In the genomic region with DNA sequence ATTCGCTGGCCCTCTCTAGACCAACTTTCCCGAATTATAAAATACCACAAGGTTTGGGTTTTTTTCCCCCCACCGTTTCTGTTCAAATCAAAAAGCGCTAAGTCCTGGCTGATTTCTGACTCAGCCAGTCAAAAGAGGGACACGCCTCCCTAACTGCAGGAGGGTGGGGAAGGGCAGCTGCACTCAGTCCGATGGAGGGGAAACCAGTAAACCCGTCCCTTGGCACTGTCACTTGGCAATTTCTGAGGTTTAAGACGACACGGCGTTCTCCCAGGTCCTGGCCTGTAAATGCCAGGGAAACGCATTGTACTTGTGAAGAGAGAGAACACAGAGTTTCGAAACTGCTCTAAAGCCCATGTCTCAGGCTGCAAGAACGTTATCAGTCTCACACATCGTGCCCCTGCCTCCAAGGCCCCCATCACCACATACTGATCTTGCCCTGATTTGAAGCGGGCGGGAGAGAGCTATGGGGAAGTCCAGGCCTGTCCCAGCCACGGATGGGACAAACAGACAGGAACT, we compare ENCODE assay signal across 8 cellular contexts. TPM values are rescaled to one million over a fixed set of nuclear protein-coding genes. Genes with fewer than 3 reads are reported as not detected.
DNase-seq lines count a peak whose midpoint lies in the region; ATAC-seq and TF ChIP-seq lines count a peak whose summit lies in the region.

No MANE protein-coding gene starts in this region.

- no peaks in the 10 kb centered on the region for H3K9me3 ChIP-seq in IMR-90 (ENCODE audit: control insufficient read depth, insufficient read depth, low read length)
- H3K9me3 ChIP-seq in muscle layer of colon (ENCODE audit: low read length), result no peaks in the 10 kb centered on the region

- H3K27ac ChIP-seq in IMR-90 (ENCODE audit: insufficient read depth, low read length), result peak overlapping the region; percentile 65
- H3K27ac ChIP-seq in muscle layer of colon (ENCODE audit: low read depth, low read length), result peak overlapping the region; percentile 81

- intact Hi-C loops in IMR-90 (cut with micrococcal nuclease), result no loop called here
- intact Hi-C loops in activated CD8-positive, alpha-beta T cell treated with anti-CD3 and anti-CD28 coated beads for 36 hours (cut with micrococcal nuclease), result loop anchor here (10.0 kb wide), 1 partner anchor 155 kb away; no protein-coding TSS in a partner anchor

- peak overlapping the region; percentile 21 for H3K4me3 ChIP-seq in AG04449 (ENCODE audit: low read depth, low read length)
- H3K4me3 ChIP-seq in IMR-90 (ENCODE audit: insufficient read depth, low read depth, low read length), result peak overlapping the region; percentile 9; the same call in 1 of the 2 replicates
- H3K4me3 ChIP-seq in muscle layer of colon (ENCODE audit: low read depth in 1 of 2, low read length in 2 of 2), result peak overlapping the region in 1 of 2 donors; percentile 36

- TF ChIP-seq CTCF in AG04449 (IDR thresholded peaks at IDR 0.05; ENCODE audit: insufficient read depth, low read length, missing control alignments) (no peak), IMR-90 (conservative IDR thresholded peaks at IDR 0.05; ENCODE audit: low read depth, low read length) (no peak), GM13976 (IDR thresholded peaks at IDR 0.05; ENCODE audit: borderline replicate concordance, control extremely low read depth, extremely low read depth, insufficient read depth, missing control alignments) (no peak)
- TF ChIP-seq CTCF in activated CD8-positive, alpha-beta T cell treated with anti-CD3 and anti-CD28 coated beads for 36 hours (IDR thresholded peaks at IDR 0.05), result no peak

- peak overlapping the region; percentile 55 for H3K9ac ChIP-seq in IMR-90 (ENCODE audit: low read depth, low read length)
- peak overlapping the region; percentile 37 for H3K9ac ChIP-seq in muscle layer of colon (ENCODE audit: low read length)

- peak overlapping the region; percentile 79 for H2BK5ac ChIP-seq in IMR-90 (ENCODE audit: low read depth, low read length, poor library complexity, severe bottlenecking)

- H3K27me3 ChIP-seq in IMR-90 (ENCODE audit: control insufficient read depth, insufficient read depth, low read length) (no peaks in the 10 kb centered on the region), muscle layer of colon (ENCODE audit: control insufficient read depth in 1 of 2, insufficient read depth in 2 of 2, low read length in 2 of 2) (no peaks in the 10 kb centered on the region)

- H3K14ac ChIP-seq in IMR-90 (replicated peaks; ENCODE audit: low read depth, low read length), result peak overlapping the region; percentile 55

- peak overlapping the region; percentile 22 for H3K18ac ChIP-seq in IMR-90 (ENCODE audit: low read depth, low read length)

- peak overlapping the region; percentile 89 for H3K4ac ChIP-seq in IMR-90 (ENCODE audit: low read depth, low read length)

- TF ChIP-seq POLR2A in IMR-90 (IDR thresholded peaks at IDR 0.05; ENCODE audit: low read depth, low read length), result no peak

- H2BK15ac ChIP-seq in IMR-90 (ENCODE audit: low read depth, low read length), result peak overlapping the region; percentile 29; the same call in 2 of the 3 replicates

- no peaks in the 10 kb centered on the region for H3K27me3 Mint-ChIP-seq in activated CD8-positive, alpha-beta T cell treated with anti-CD3 and anti-CD28 coated beads for 36 hours

- peak overlapping the region; percentile 46 for H2AK5ac ChIP-seq in IMR-90 (ENCODE audit: low read depth, low read length)

- H2BK20ac ChIP-seq in IMR-90 (ENCODE audit: low read depth, low read length), result peak overlapping the region; percentile 38

- 0% methylated on average over 1 of the region's 17 CpGs; no CpG with 5 or more reads in 1 of the 2 experiments for WGBS in IMR-90 (ENCODE audit: extremely low coverage in 2 of 2, insufficient read length in 1 of 2), 2 experiments

- H3K9me1 ChIP-seq in IMR-90 (ENCODE audit: insufficient read depth, low read length), result peaks cover 21% of the 10 kb centered on the region

- peak overlapping the region; percentile 76 for H2AFZ ChIP-seq in IMR-90 (replicated peaks; ENCODE audit: low read length, poor library complexity)

- dilution Hi-C loops in IMR-90 (cut with HindIII; ENCODE audit: low sequenced_read_pairs, unreplicated experiment), result no loop called here

- no peak for TF ChIP-seq RAD21 in IMR-90 (IDR thresholded peaks at IDR 0.05; ENCODE audit: low read length)

- DNase-seq in AG04449 (ENCODE audit: low read depth, low spot score) (no peak), IMR-90 (peak; percentile 68), dedifferentiated amniotic fluid mesenchymal stem cell (ENCODE audit: extremely low spot score) (peak; percentile 45), GM13976 (ENCODE audit: low spot score) (no peak)
- DNase-seq in activated CD8-positive, alpha-beta T cell treated with anti-CD3 and anti-CD28 coated beads for 36 hours, result no peak

- H3K56ac ChIP-seq in IMR-90 (ENCODE audit: extremely low read depth, insufficient read depth, low read length), result peak overlapping the region; percentile 58

- POLR2A ChIA-PET in AG04449 (lab: Yijun Ruan, JAX), result interaction anchor here (0.9 to 1.1 kb wide), 2 partner anchors 54 to 57 kb away, joined by 3 to 4 read pairs; no protein-coding TSS in a partner anchor
- POLR2A ChIA-PET in IMR-90 (lab: Charles Lee; ENCODE audit: unreplicated experiment), result interaction anchor here (0.5 kb wide), 1 partner anchor 175 kb away, joined by 3 read pairs; no protein-coding TSS in a partner anchor
- POLR2A ChIA-PET in activated CD8-positive, alpha-beta T cell treated with anti-CD3 and anti-CD28 coated beads for 36 hours (lab: Charles Lee), result interaction anchor here (1.1 kb wide), 1 partner anchor 10 kb away, joined by 4 read pairs; no protein-coding TSS in a partner anchor

- H3K4me2 ChIP-seq in IMR-90 (ENCODE audit: low read depth, low read length), result peak overlapping the region; percentile 77

- H3K27ac Mint-ChIP-seq in activated CD8-positive, alpha-beta T cell treated with anti-CD3 and anti-CD28 coated beads for 36 hours, result no peak overlapping the region

- peak overlapping the region; percentile 45 for H2AK9ac ChIP-seq in IMR-90 (replicated peaks; ENCODE audit: low read depth, low read length, poor library complexity)

- peak overlapping the region; percentile 28 to 32; a peak in 3 of 4 replicates for H4K8ac ChIP-seq in IMR-90 (ENCODE audit: low read depth in 2 of 2, low read length in 2 of 2)

- CTCF ChIA-PET in AG04449 (lab: Yijun Ruan, JAX) (no interaction called here), IMR-90 (lab: Yijun Ruan, JAX) (no interaction called here)
- CTCF ChIA-PET in activated CD8-positive, alpha-beta T cell treated with anti-CD3 and anti-CD28 coated beads for 36 hours (lab: Charles Lee), result no interaction called here

- peaks cover 32% of the 10 kb centered on the region for H4K20me1 ChIP-seq in IMR-90 (ENCODE audit: insufficient read depth, low read length)

- no peaks in the 10 kb centered on the region for H3K4me1 Mint-ChIP-seq in activated CD8-positive, alpha-beta T cell treated with anti-CD3 and anti-CD28 coated beads for 36 hours (ENCODE audit: low read depth)

- peak; percentile 83 for ATAC-seq in IMR-90 (ENCODE audit: low read depth)
- ATAC-seq in GM21381 (IDR thresholded peaks at IDR 0.05; ENCODE audit: unreplicated experiment), result no peak
- no peak for ATAC-seq in activated CD8-positive, alpha-beta T cell treated with anti-CD3 and anti-CD28 coated beads for 36 hours
- no peak for ATAC-seq in HG02571 (IDR thresholded peaks at IDR 0.05; ENCODE audit: unreplicated experiment)

- H3K4me1 ChIP-seq in IMR-90 (ENCODE audit: control insufficient read depth, insufficient read depth, low read length) (peaks cover 28% of the 10 kb centered on the region), muscle layer of colon (ENCODE audit: insufficient read depth, low read length) (peaks cover 70% of the 10 kb centered on the region)

- in situ Hi-C loops in IMR-90 (cut with MboI; ENCODE audit: low sequenced_read_pairs) (no loop called here), GM13976 (cut with MboI; ENCODE audit: low sequenced_read_pairs, unreplicated experiment) (no loop called here)

- H3K23ac ChIP-seq in IMR-90 (ENCODE audit: low read depth, low read length), result peak overlapping the region; percentile 89

- H3K4me3 Mint-ChIP-seq in activated CD8-positive, alpha-beta T cell treated with anti-CD3 and anti-CD28 coated beads for 36 hours, result no peak overlapping the region

- BruUV-seq in IMR-90 (replicated peaks; lab: Mats Ljungman, UMichigan), result no TSS peak

- H3K36me3 ChIP-seq in IMR-90 (ENCODE audit: control insufficient read depth, insufficient read depth, low read length) (no peaks in the 10 kb centered on the region), muscle layer of colon (ENCODE audit: insufficient read depth, low read length) (no peaks in the 10 kb centered on the region)

- H3K79me1 ChIP-seq in IMR-90 (ENCODE audit: low read depth in 1 of 2, low read length in 2 of 2), result peaks cover 46 to 84% of the 10 kb centered on the region in 2 experiments

- H3K9me3 Mint-ChIP-seq in activated CD8-positive, alpha-beta T cell treated with anti-CD3 and anti-CD28 coated beads for 36 hours, result no peaks in the 10 kb centered on the region

- peak overlapping the region; percentile 54 for H4K91ac ChIP-seq in IMR-90 (ENCODE audit: insufficient read depth, low read depth, low read length)

- H2BK120ac ChIP-seq in IMR-90 (ENCODE audit: low read depth, low read length), result peak overlapping the region; percentile 62

- peak overlapping the region; percentile 8 for H4K5ac ChIP-seq in IMR-90 (ENCODE audit: low read depth, low read length)

- H3K36me3 Mint-ChIP-seq in activated CD8-positive, alpha-beta T cell treated with anti-CD3 and anti-CD28 coated beads for 36 hours (ENCODE audit: low read depth), result no peaks in the 10 kb centered on the region

TF ChIP-seq in IMR-90, 13 proteins besides CTCF, POLR2A, EP300 and RAD21:
- TF ChIP-seq CEBPB (IDR thresholded peaks at IDR 0.05; ENCODE audit: low read depth, low read length) (peak; percentile 33; the same call in 1 of the 2 replicates), RCOR1 (IDR thresholded peaks at IDR 0.05; ENCODE audit: insufficient replicate concordance, low read length) (no peak)
- TF ChIP-seq, protein P1, sequence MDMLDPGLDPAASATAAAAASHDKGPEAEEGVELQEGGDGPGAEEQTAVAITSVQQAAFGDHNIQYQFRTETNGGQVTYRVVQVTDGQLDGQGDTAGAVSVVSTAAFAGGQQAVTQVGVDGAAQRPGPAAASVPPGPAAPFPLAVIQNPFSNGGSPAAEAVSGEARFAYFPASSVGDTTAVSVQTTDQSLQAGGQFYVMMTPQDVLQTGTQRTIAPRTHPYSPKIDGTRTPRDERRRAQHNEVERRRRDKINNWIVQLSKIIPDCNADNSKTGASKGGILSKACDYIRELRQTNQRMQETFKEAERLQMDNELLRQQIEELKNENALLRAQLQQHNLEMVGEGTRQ (IDR thresholded peaks at IDR 0.05; ENCODE audit: low read depth, low read length), result no peak
TF ChIP-seq in IMR-90: peak in this region for 1.

RNA-seq across cellular contexts. Expression of a gene that starts 57.9 kb away (rescaled TPM):
- total RNA-seq in IMR-90 (2012; rRNA removed), result 1.4 and 2.2 TPM in 2 replicates
- polyA plus RNA-seq in IMR-90 (2012; rRNA removed), result 1.7 and 2.0 TPM in 2 replicates
- 0.78 and 1.1 TPM in 2 replicates for polyA plus RNA-seq in IMR-90 (2012; cell fraction: cytosol; rRNA removed)
- 1.9 and 2.8 TPM in 2 replicates for polyA plus RNA-seq in IMR-90 (2012; cell fraction: nucleus; rRNA removed; ENCODE audit: low replicate concordance)
- under 1 TPM; 0.16 to 0.25 TPM for total RNA-seq in activated CD8-positive, alpha-beta T cell treated with anti-CD3 and anti-CD28 coated beads for 36 hours

Comparison
In these comparisons a context has a peak if more than half of its experiments do, and no peak if none do; other contexts are left out.
1. DNase-seq: peak in IMR-90 (single experiment) and dedifferentiated amniotic fluid mesenchymal stem cell (single experiment); none in AG04449 (single experiment), GM13976 (single experiment) and activated CD8-positive, alpha-beta T cell treated with anti-CD3 and anti-CD28 coated beads for 36 hours (single experiment).